ENCODE assay signal across 12 cellular contexts in the genomic region with DNA sequence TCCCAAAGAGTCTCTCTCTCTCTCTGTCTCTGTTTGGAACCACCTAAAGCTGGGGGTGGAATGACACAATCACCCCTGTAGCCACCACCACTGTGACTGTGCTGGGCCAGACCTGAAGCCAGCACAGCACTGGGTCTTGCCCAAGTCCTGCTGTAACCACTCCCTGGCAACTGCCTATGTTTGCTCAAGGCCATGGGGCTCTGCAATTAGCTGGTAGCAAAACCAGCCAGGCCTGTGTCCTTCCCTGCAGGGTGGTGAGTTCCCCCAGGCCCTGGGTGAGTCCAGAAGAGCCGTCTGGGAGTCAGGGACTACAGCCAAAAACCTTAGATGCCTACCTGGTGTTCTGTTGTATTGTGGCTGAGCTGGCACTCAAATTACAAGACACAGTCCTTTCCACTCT. TPM values are rescaled to one million over a fixed set of nuclear protein-coding genes. Genes with fewer than 3 reads are reported as not detected.
A peak's percentile ranks its signal among the peaks of the same experiment; 100 is the strongest.
DNase-seq lines count a peak whose midpoint lies in the region; ATAC-seq and TF ChIP-seq lines count a peak whose summit lies in the region.
"Had no signal": no experiment of that assay in that cellular context is flagged by ENCODE, and none has a peak within 500 bp of the region (broad histone marks: within the 10 kb centered on the region; RNA-seq: fewer than 3 reads in every experiment).

No MANE protein-coding gene starts in this region.

- H3K27me3 ChIP-seq in breast epithelium (no peaks in the 10 kb centered on the region), upper lobe of left lung (no peaks in the 10 kb centered on the region)

- H3K27ac Mint-ChIP-seq in activated naive CD4-positive, alpha-beta T cell treated with anti-CD3 and anti-CD28 coated beads, Interleukin-2, amount 50 U/mL, for 24 hours, result peak overlapping the region; percentile 66
- H3K27ac Mint-ChIP-seq in activated naive CD4-positive, alpha-beta T cell treated with anti-CD3 and anti-CD28 coated beads, Interleukin-2, amount 10 ng/mL, durations not matched to agents 7 days and 5 days, result no peak overlapping the region
- H3K27ac Mint-ChIP-seq: dendritic cell treated with granulocyte-macrophage colony-stimulating factor and Interleukin-4, amounts not matched to agents 40 ng/mL and 50 ng/mL, for 4 days had no signal

- no peak overlapping the region for H3K4me3 ChIP-seq in breast epithelium
- no peak overlapping the region for H3K4me3 ChIP-seq in upper lobe of left lung

- no peak for DNase-seq in activated naive CD4-positive, alpha-beta T cell treated with anti-CD3 and anti-CD28 coated beads, Interleukin-2, amount 10 ng/mL, durations not matched to agents 7 days and 5 days
- DNase-seq in breast epithelium (ENCODE audit: low spot score in 2 of 2), result peak; percentile 82 to 84
- DNase-seq in left colon, result peak; percentile 58 to 77
- peak in 1 of 2 donors; percentile 92 for DNase-seq in upper lobe of left lung
- DNase-seq in NOMO-1 treated with dmso at 0.1 percent for 144 hours (lab: John Stamatoyannopoulos, UW; ENCODE audit: unreplicated experiment), result no peak
- no peak for DNase-seq in stimulated activated CD4-positive, alpha-beta T cell treated with anti-CD3 and anti-CD28 coated beads, Interleukin-15, amount 100 ng/mL, for 24 hours
- DNase-seq: DMS153, NCI-H2081 treated with DMSO at 0.1 percent for 48 hours had no signal

- no peak for TF ChIP-seq EP300 in upper lobe of left lung (IDR thresholded peaks at IDR 0.05)

- H3K36me3 Mint-ChIP-seq in activated naive CD4-positive, alpha-beta T cell treated with anti-CD3 and anti-CD28 coated beads, Interleukin-2, amount 50 U/mL, for 24 hours, result peaks cover 8% of the 10 kb centered on the region
- H3K36me3 Mint-ChIP-seq in activated naive CD4-positive, alpha-beta T cell treated with anti-CD3 and anti-CD28 coated beads, Interleukin-2, amount 10 ng/mL, durations not matched to agents 7 days and 5 days, result peaks cover 62% of the 10 kb centered on the region

- no peaks in the 10 kb centered on the region for H3K27me3 Mint-ChIP-seq in activated naive CD4-positive, alpha-beta T cell treated with anti-CD3 and anti-CD28 coated beads, Interleukin-2, amount 50 U/mL, for 24 hours
- no peaks in the 10 kb centered on the region for H3K27me3 Mint-ChIP-seq in activated naive CD4-positive, alpha-beta T cell treated with anti-CD3 and anti-CD28 coated beads, Interleukin-2, amount 10 ng/mL, durations not matched to agents 7 days and 5 days
- H3K27me3 Mint-ChIP-seq: dendritic cell treated with granulocyte-macrophage colony-stimulating factor and Interleukin-4, amounts not matched to agents 40 ng/mL and 50 ng/mL, for 4 days had no signal

- no peaks in the 10 kb centered on the region for H3K9me3 Mint-ChIP-seq in activated naive CD4-positive, alpha-beta T cell treated with anti-CD3 and anti-CD28 coated beads, Interleukin-2, amount 50 U/mL, for 24 hours
- H3K9me3 Mint-ChIP-seq in activated naive CD4-positive, alpha-beta T cell treated with anti-CD3 and anti-CD28 coated beads, Interleukin-2, amount 10 ng/mL, durations not matched to agents 7 days and 5 days, result no peaks in the 10 kb centered on the region
- H3K9me3 Mint-ChIP-seq: dendritic cell treated with granulocyte-macrophage colony-stimulating factor and Interleukin-4, amounts not matched to agents 40 ng/mL and 50 ng/mL, for 4 days had no signal

- intact Hi-C loops in breast epithelium (cut with DNase I; ENCODE audit: low total_unique reads), result no loop called here
- intact Hi-C loops in left colon (cut with DNase I, micrococcal nuclease), result no loop called here

- ATAC-seq in left colon (peak; percentile 91), upper lobe of left lung (ENCODE audit: low FRiP score in 2 of 2) (peak; percentile 51 to 85), HG02571 (IDR thresholded peaks at IDR 0.05; ENCODE audit: unreplicated experiment) (no peak)

- no peaks in the 10 kb centered on the region for H3K4me1 Mint-ChIP-seq in activated naive CD4-positive, alpha-beta T cell treated with anti-CD3 and anti-CD28 coated beads, Interleukin-2, amount 50 U/mL, for 24 hours
- H3K4me1 Mint-ChIP-seq in activated naive CD4-positive, alpha-beta T cell treated with anti-CD3 and anti-CD28 coated beads, Interleukin-2, amount 10 ng/mL, durations not matched to agents 7 days and 5 days, result no peaks in the 10 kb centered on the region

- H3K9me3 ChIP-seq in breast epithelium (no peaks in the 10 kb centered on the region), upper lobe of left lung (no peaks in the 10 kb centered on the region)

- no peaks in the 10 kb centered on the region for H3K36me3 ChIP-seq in breast epithelium
- H3K36me3 ChIP-seq in upper lobe of left lung, result peaks cover 33 to 93% (median 83%) of the 10 kb centered on the region in 4 donors

- CTCF ChIA-PET in activated naive CD4-positive, alpha-beta T cell treated with anti-CD3 and anti-CD28 coated beads, Interleukin-2, amount 10 ng/mL, durations not matched to agents 7 days and 5 days (lab: Charles Lee), result no interaction called here

- H3K4me3 Mint-ChIP-seq in activated naive CD4-positive, alpha-beta T cell treated with anti-CD3 and anti-CD28 coated beads, Interleukin-2, amount 50 U/mL, for 24 hours, result no peak overlapping the region
- no peak overlapping the region for H3K4me3 Mint-ChIP-seq in activated naive CD4-positive, alpha-beta T cell treated with anti-CD3 and anti-CD28 coated beads, Interleukin-2, amount 10 ng/mL, durations not matched to agents 7 days and 5 days
- H3K4me3 Mint-ChIP-seq: dendritic cell treated with granulocyte-macrophage colony-stimulating factor and Interleukin-4, amounts not matched to agents 40 ng/mL and 50 ng/mL, for 4 days had no signal

- H3K27ac ChIP-seq in breast epithelium (peak overlapping the region; percentile 22 to 45), upper lobe of left lung (peak overlapping the region; percentile 17 to 69 (median 52))
- H3K27ac ChIP-seq: KMS-11 had no signal

- TF ChIP-seq CTCF in breast epithelium (IDR thresholded peaks at IDR 0.05) (no peak), upper lobe of left lung (IDR thresholded peaks at IDR 0.05) (no peak)

- 50 to 78% methylated on average over 1 of the region's 1 CpG for WGBS in upper lobe of left lung, 2 donors

- TF ChIP-seq POLR2A in breast epithelium (IDR thresholded peaks at IDR 0.05), result no peak
- TF ChIP-seq POLR2A in upper lobe of left lung (IDR thresholded peaks at IDR 0.05), result peak in 1 of 4 donors; percentile 18

- H3K4me1 ChIP-seq in breast epithelium (peaks cover 0 to 8% of the 10 kb centered on the region in 2 donors), upper lobe of left lung (peaks cover 0 to 16% (median 1%) of the 10 kb centered on the region in 4 donors)

RNA-seq across cellular contexts. Expression of gene DGLUCY, which starts 50.8 kb away (rescaled TPM):
- 10 to 100 TPM; 32.6 to 35.7 (median 34.4) TPM for total RNA-seq in breast epithelium
- total RNA-seq in left colon, result 100 to 1,000 TPM in 1 of 2 donors, 10 to 100 TPM in 1; 98.7 to 107 TPM
- 100 to 1,000 TPM in 2 of 6 donors, 10 to 100 TPM in 4; 54.7 to 141 (median 80.3) TPM for total RNA-seq in upper lobe of left lung

Comparison
In these comparisons a context has a peak if more than half of its experiments do, and no peak if none do; other contexts are left out.
1. DNase-seq: peak in breast epithelium (2 of 2) and left colon (2 of 2); none in activated naive CD4-positive, alpha-beta T cell treated with anti-CD3 and anti-CD28 coated beads, Interleukin-2, amount 10 ng/mL, durations not matched to agents 7 days and 5 days (single experiment), NOMO-1 treated with dmso at 0.1 percent for 144 hours (single experiment) and stimulated activated CD4-positive, alpha-beta T cell treated with anti-CD3 and anti-CD28 coated beads, Interleukin-15, amount 100 ng/mL, for 24 hours (single experiment).